27 cellular contexts compared by ENCODE assay signal in the genomic region with DNA sequence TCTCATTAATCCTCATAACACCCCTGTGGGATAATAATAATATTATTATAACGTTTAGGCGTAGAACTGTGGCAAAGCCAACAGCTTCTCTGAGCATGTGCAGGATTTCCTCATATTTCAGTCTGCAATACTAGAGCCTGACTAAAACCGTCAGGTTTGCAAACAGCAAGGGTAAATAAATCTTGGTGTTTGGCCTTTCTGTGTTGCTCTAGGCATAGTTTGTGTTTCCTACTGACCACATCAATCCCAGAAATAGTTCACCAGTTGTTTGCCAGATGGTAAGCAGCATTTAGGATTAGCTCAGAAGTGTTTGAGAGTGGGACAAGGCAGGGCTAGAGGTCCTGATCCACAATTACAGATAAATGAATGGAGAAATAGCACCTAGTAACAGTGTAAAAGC. TPM values are rescaled to one million over a fixed set of nuclear protein-coding genes. Genes with fewer than 3 reads are reported as not detected.
DNase-seq lines count a peak whose midpoint lies in the region; ATAC-seq lines count a peak whose summit lies in the region.
"Had no signal": no experiment of that assay in that cellular context is flagged by ENCODE, and none has a peak within 500 bp of the region (broad histone marks: within the 10 kb centered on the region; RNA-seq: fewer than 3 reads in every experiment).

No MANE protein-coding gene starts in this region.

- H3K27ac Mint-ChIP-seq in activated CD8-positive, alpha-beta T cell treated with anti-CD3 and anti-CD28 coated beads, Interleukin-2, amount 10 ng/mL, durations not matched to agents 7 days and 5 days = no peak overlapping the region
- no peak overlapping the region for H3K27ac Mint-ChIP-seq in activated naive CD8-positive, alpha-beta T cell treated with anti-CD3 and anti-CD28 coated beads, Interleukin-2, amount 50 U/mL, for 24 hours
- H3K27ac Mint-ChIP-seq: activated naive CD4-positive, alpha-beta T cell treated with anti-CD3 and anti-CD28 coated beads, Interleukin-2, amount 50 U/mL, for 72 hours had no signal

- H3K27me3 Mint-ChIP-seq in activated CD8-positive, alpha-beta T cell treated with anti-CD3 and anti-CD28 coated beads, Interleukin-2, amount 10 ng/mL, durations not matched to agents 7 days and 5 days (ENCODE audit: low read depth) = no peaks in the 10 kb centered on the region
- H3K27me3 Mint-ChIP-seq in activated naive CD8-positive, alpha-beta T cell treated with anti-CD3 and anti-CD28 coated beads, Interleukin-2, amount 50 U/mL, for 24 hours = no peaks in the 10 kb centered on the region

- ATAC-seq in activated CD8-positive, alpha-beta T cell treated with anti-CD3 and anti-CD28 coated beads, Interleukin-2, amount 10 ng/mL, durations not matched to agents 7 days and 5 days = no peak
- ATAC-seq in GM21447 (IDR thresholded peaks at IDR 0.05; ENCODE audit: unreplicated experiment) = no peak
- ATAC-seq in activated naive CD8-positive, alpha-beta T cell treated with anti-CD3 and anti-CD28 coated beads, Interleukin-2, amount 50 U/mL, for 24 hours = no peak
- ATAC-seq: activated naive CD4-positive, alpha-beta T cell treated with anti-CD3 and anti-CD28 coated beads, Interleukin-2, amount 50 U/mL, for 72 hours; HCT116; heart left ventricle; natural killer cell treated with Interleukin-12 subunit alpha and Interleukin-12 subunit beta and Interleukin-15 and Interleukin-18, amount 100 ng/mL, for 72 hours; stimulated activated naive CD8-positive, alpha-beta T cell treated with anti-CD3 and anti-CD28 coated beads, Interleukin-15, Interleukin-2, amounts not matched to agents 100 U/mL and 50 U/mL, for 24 hours had no signal

- DNase-seq in NCI-H510A treated with DMSO at 0.1 percent for 48 hours (lab: John Stamatoyannopoulos, UW) (peak; percentile 12), NCI-H510A (lab: John Stamatoyannopoulos, UW) (no peak), M059J (ENCODE audit: low read depth) (peak; percentile 23), NCI-H82 (lab: John Stamatoyannopoulos, UW) (peak; percentile 61), myocyte (ENCODE audit: low read depth) (peak; percentile 5)
- no peak for DNase-seq in activated CD8-positive, alpha-beta T cell treated with anti-CD3 and anti-CD28 coated beads, Interleukin-2, amount 10 ng/mL, durations not matched to agents 7 days and 5 days
- DNase-seq in activated naive CD8-positive, alpha-beta T cell treated with anti-CD3 and anti-CD28 coated beads, Interleukin-2, amount 50 U/mL, for 24 hours = no peak
- DNase-seq: activated T-cell treated with anti-CD3 and anti-CD28 coated beads for 4 hours; AML-193; aorta; CD8-positive, alpha-beta memory T cell; DMS79; effector CD8-positive, alpha-beta T cell; GDM1; heart left ventricle; kidney; NCI-H2171; Peyer's patch; stimulated activated naive CD8-positive, alpha-beta T cell treated with anti-CD3 and anti-CD28 coated beads, Interleukin-15, Interleukin-2, amounts not matched to agents 100 U/mL and 50 U/mL, for 24 hours; T-helper 1 cell had no signal

- H3K9me3 Mint-ChIP-seq in activated CD8-positive, alpha-beta T cell treated with anti-CD3 and anti-CD28 coated beads, Interleukin-2, amount 10 ng/mL, durations not matched to agents 7 days and 5 days (ENCODE audit: insufficient read depth) = no peaks in the 10 kb centered on the region
- no peaks in the 10 kb centered on the region for H3K9me3 Mint-ChIP-seq in activated naive CD8-positive, alpha-beta T cell treated with anti-CD3 and anti-CD28 coated beads, Interleukin-2, amount 50 U/mL, for 24 hours

- CTCF ChIA-PET in activated CD8-positive, alpha-beta T cell treated with anti-CD3 and anti-CD28 coated beads, Interleukin-2, amount 10 ng/mL, durations not matched to agents 7 days and 5 days (lab: Charles Lee) = interaction anchor here (1.3 to 8.4 kb wide), 6 partner anchors 42 to 104 kb away, joined by 3 to 60 read pairs (median 6); no protein-coding TSS in a partner anchor

- H3K36me3 Mint-ChIP-seq in activated CD8-positive, alpha-beta T cell treated with anti-CD3 and anti-CD28 coated beads, Interleukin-2, amount 10 ng/mL, durations not matched to agents 7 days and 5 days (ENCODE audit: low read depth) = peaks cover 29% of the 10 kb centered on the region
- peaks cover 2% of the 10 kb centered on the region for H3K36me3 Mint-ChIP-seq in activated naive CD8-positive, alpha-beta T cell treated with anti-CD3 and anti-CD28 coated beads, Interleukin-2, amount 50 U/mL, for 24 hours (ENCODE audit: low read depth)

- POLR2A ChIA-PET in activated CD8-positive, alpha-beta T cell treated with anti-CD3 and anti-CD28 coated beads, Interleukin-2, amount 10 ng/mL, durations not matched to agents 7 days and 5 days (lab: Charles Lee) = interaction anchor here (0.8 kb wide), 1 partner anchor 10 kb away, joined by 3 read pairs; no protein-coding TSS in a partner anchor

- peaks cover 17% of the 10 kb centered on the region for H3K4me1 Mint-ChIP-seq in activated CD8-positive, alpha-beta T cell treated with anti-CD3 and anti-CD28 coated beads, Interleukin-2, amount 10 ng/mL, durations not matched to agents 7 days and 5 days (ENCODE audit: low read depth)
- H3K4me1 Mint-ChIP-seq in activated naive CD8-positive, alpha-beta T cell treated with anti-CD3 and anti-CD28 coated beads, Interleukin-2, amount 50 U/mL, for 24 hours = peaks cover 24% of the 10 kb centered on the region

- H3K4me3 Mint-ChIP-seq in activated CD8-positive, alpha-beta T cell treated with anti-CD3 and anti-CD28 coated beads, Interleukin-2, amount 10 ng/mL, durations not matched to agents 7 days and 5 days = no peak overlapping the region
- H3K4me3 Mint-ChIP-seq in activated naive CD8-positive, alpha-beta T cell treated with anti-CD3 and anti-CD28 coated beads, Interleukin-2, amount 50 U/mL, for 24 hours = no peak overlapping the region
- H3K4me3 Mint-ChIP-seq: natural killer cell treated with Interleukin-12 subunit alpha and Interleukin-12 subunit beta and Interleukin-15 and Interleukin-18, amount 100 ng/mL, for 72 hours had no signal

RNA-seq across cellular contexts. Expression of a gene that starts 2.8 kb away (rescaled TPM):
- total RNA-seq in M059J (2014; rRNA removed; shearing (Covaris generic)) = not detected in 2 replicates
- total RNA-seq in myocyte = not detected in 2 replicates
- not detected for polyA plus RNA-seq in myocyte (2012)
- 10 to 100 TPM; 49.0 to 49.3 TPM for total RNA-seq in activated CD8-positive, alpha-beta T cell treated with anti-CD3 and anti-CD28 coated beads, Interleukin-2, amount 10 ng/mL, durations not matched to agents 7 days and 5 days
- total RNA-seq: epithelial cell of proximal tubule, pulmonary artery endothelial cell, SJSA1 had no signal
- polyA plus RNA-seq: aorta had no signal

Comparison
In these comparisons a context has a peak if more than half of its experiments do, and no peak if none do; other contexts are left out.
1. DNase-seq: peak in NCI-H510A treated with DMSO at 0.1 percent for 48 hours (single experiment), M059J (single experiment), NCI-H82 (single experiment) and myocyte (single experiment); none in NCI-H510A (single experiment), activated CD8-positive, alpha-beta T cell treated with anti-CD3 and anti-CD28 coated beads, Interleukin-2, amount 10 ng/mL, durations not matched to agents 7 days and 5 days (single experiment) and activated naive CD8-positive, alpha-beta T cell treated with anti-CD3 and anti-CD28 coated beads, Interleukin-2, amount 50 U/mL, for 24 hours (single experiment).
2. RNA of a gene that starts 2.8 kb away (total RNA-seq): 49.0 to 49.3 TPM in activated CD8-positive, alpha-beta T cell treated with anti-CD3 and anti-CD28 coated beads, Interleukin-2, amount 10 ng/mL, durations not matched to agents 7 days and 5 days; not detected in M059J and not detected in myocyte; every median in the first group is over 10 times any median in the second.